Comparison of ENCODE assay signal across 8 cellular contexts in the genomic region with DNA sequence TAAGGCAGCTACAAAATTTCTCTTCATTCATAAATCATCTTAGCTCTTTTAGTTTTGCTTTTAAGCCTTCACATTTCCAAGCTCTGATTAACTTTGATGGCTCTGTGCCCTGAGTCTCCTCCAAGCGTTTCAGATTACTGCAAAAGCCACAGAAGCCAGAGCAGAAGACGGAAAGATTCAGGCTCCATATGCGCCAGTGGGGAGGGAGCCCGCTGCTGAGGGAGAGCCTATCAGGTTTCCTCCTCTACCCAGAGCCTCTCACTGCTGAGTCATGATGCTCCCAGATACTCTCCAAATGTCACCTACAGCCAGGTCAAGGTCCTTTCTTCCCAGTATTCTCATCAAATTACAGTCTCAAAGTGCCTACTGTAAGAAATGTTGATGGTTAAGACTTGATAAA.
DNase-seq lines count a peak whose midpoint lies in the region; ATAC-seq and TF ChIP-seq lines count a peak whose summit lies in the region.

No MANE protein-coding gene starts in this region.

- DNase-seq in ELR (ENCODE audit: low read depth) (peak; percentile 38), NCI-H510A treated with DMSO at 0.1 percent for 48 hours (lab: John Stamatoyannopoulos, UW) (peak; percentile 70), fibroblast of lung (ENCODE audit: low read depth in 2 of 2) (peak; percentile 87 to 98), pons (ENCODE audit: low spot score) (peak; percentile 28), OCI-LY7 (ENCODE audit: low spot score) (no peak), UCSD-AML1 (lab: John Stamatoyannopoulos, UW; ENCODE audit: unreplicated experiment) (no peak), hippocampal formation (lab: John Stamatoyannopoulos, UW) (no peak)
- no peak for DNase-seq in CD8-positive, alpha-beta T cell

- intact Hi-C loops in OCI-LY7 (cut with micrococcal nuclease; ENCODE audit: unreplicated experiment) = no loop called here
- intact Hi-C loops in CD8-positive, alpha-beta T cell (cut with DNase I, micrococcal nuclease) = no loop called here

- H3K9me2 ChIP-seq in OCI-LY7 (ENCODE audit: insufficient read depth, low read length) = no peaks in the 10 kb centered on the region

- no peaks in the 10 kb centered on the region for H4K20me1 ChIP-seq in fibroblast of lung (ENCODE audit: control insufficient read depth, extremely low read depth, insufficient read depth, low read length)
- H4K20me1 ChIP-seq in OCI-LY7 (ENCODE audit: insufficient read depth, low read length) = no peaks in the 10 kb centered on the region

- no peaks in the 10 kb centered on the region for H3K27me3 ChIP-seq in fibroblast of lung (ENCODE audit: control insufficient read depth, insufficient read depth, low read length)
- H3K27me3 ChIP-seq in CD8-positive, alpha-beta T cell (ENCODE audit: insufficient read depth, low read length) = no peaks in the 10 kb centered on the region

- H3K27ac Mint-ChIP-seq in CD8-positive, alpha-beta T cell = no peak overlapping the region

- ATAC-seq in CD8-positive, alpha-beta T cell = no peak

- H3K4me2 ChIP-seq in fibroblast of lung (ENCODE audit: extremely low read depth, insufficient read depth, low read length) (no peak overlapping the region), OCI-LY7 (ENCODE audit: low read length) (no peak overlapping the region)

- H3K36me3 Mint-ChIP-seq in CD8-positive, alpha-beta T cell = no peaks in the 10 kb centered on the region

- H3K27ac ChIP-seq in fibroblast of lung (ENCODE audit: insufficient read depth, low read length) (no peak overlapping the region), OCI-LY7 (ENCODE audit: low read depth, low read length, poor library complexity, severe bottlenecking) (no peak overlapping the region)
- H3K27ac ChIP-seq in CD8-positive, alpha-beta T cell (ENCODE audit: low read depth, low read length) = no peak overlapping the region

- POLR2A ChIA-PET in OCI-LY7 (lab: Charles Lee) = no interaction called here
- POLR2A ChIA-PET in CD8-positive, alpha-beta T cell (lab: Charles Lee) = no interaction called here

- H3K4me1 ChIP-seq in fibroblast of lung (ENCODE audit: control insufficient read depth, extremely low read depth, insufficient read depth, low read length) = no peaks in the 10 kb centered on the region
- H3K4me1 ChIP-seq in OCI-LY7 (ENCODE audit: insufficient read depth, low read length, poor library complexity, severe bottlenecking) = no peaks in the 10 kb centered on the region
- no peaks in the 10 kb centered on the region for H3K4me1 ChIP-seq in CD8-positive, alpha-beta T cell (ENCODE audit: insufficient read depth, low read length)

- H3K79me2 ChIP-seq in fibroblast of lung (ENCODE audit: control insufficient read depth, insufficient read depth, low read length) (no peaks in the 10 kb centered on the region), OCI-LY7 (ENCODE audit: insufficient read depth, low read depth, low read length) (no peaks in the 10 kb centered on the region)

- no peak for TF ChIP-seq CTCF in fibroblast of lung (conservative IDR thresholded peaks at IDR 0.05 in 1 of 2, IDR thresholded peaks at IDR 0.05 in 1 of 2; ENCODE audit: low read depth in 1 of 2, low read length in 2 of 2)
- no peak for TF ChIP-seq CTCF in OCI-LY7 (conservative IDR thresholded peaks at IDR 0.05; ENCODE audit: low read length)
- TF ChIP-seq CTCF in CD8-positive, alpha-beta T cell (IDR thresholded peaks at IDR 0.05) = no peak

- H3K9me3 ChIP-seq in fibroblast of lung (ENCODE audit: control insufficient read depth, insufficient read depth, low read depth, low read length) (no peaks in the 10 kb centered on the region), OCI-LY7 (ENCODE audit: low read length) (no peaks in the 10 kb centered on the region)
- H3K9me3 ChIP-seq in CD8-positive, alpha-beta T cell (ENCODE audit: low read length) = no peaks in the 10 kb centered on the region

- peaks cover 3% of the 10 kb centered on the region for H3K9me3 Mint-ChIP-seq in CD8-positive, alpha-beta T cell

- CTCF ChIA-PET in OCI-LY7 (lab: Charles Lee; ENCODE audit: unreplicated experiment) = no interaction called here
- CTCF ChIA-PET in CD8-positive, alpha-beta T cell (lab: Charles Lee) = no interaction called here

- no TSS peak for BruUV-seq in OCI-LY7 (replicated peaks; lab: Mats Ljungman, UMichigan)

- no peaks in the 10 kb centered on the region for H3K36me3 ChIP-seq in fibroblast of lung (ENCODE audit: control insufficient read depth, insufficient read depth, low read length)
- no peaks in the 10 kb centered on the region for H3K36me3 ChIP-seq in OCI-LY7 (ENCODE audit: insufficient read depth, low read length)
- H3K36me3 ChIP-seq in CD8-positive, alpha-beta T cell (ENCODE audit: insufficient read depth, low read length) = no peaks in the 10 kb centered on the region

- no peak overlapping the region for H3K4me3 Mint-ChIP-seq in CD8-positive, alpha-beta T cell

- H2AFZ ChIP-seq in fibroblast of lung (ENCODE audit: low read length) (no peak overlapping the region), OCI-LY7 (ENCODE audit: low read length) (no peak overlapping the region)

- H3K27me3 Mint-ChIP-seq in CD8-positive, alpha-beta T cell (ENCODE audit: low read depth) = peaks cover 10% of the 10 kb centered on the region

- no peaks in the 10 kb centered on the region for H3K4me1 Mint-ChIP-seq in CD8-positive, alpha-beta T cell (ENCODE audit: low read depth)

- no peak overlapping the region for H3K9ac ChIP-seq in fibroblast of lung (ENCODE audit: insufficient read depth, low read length)

- H3K4me3 ChIP-seq in fibroblast of lung (replicated peaks in 1 of 4; ENCODE audit: control extremely low read depth in 1 of 4, insufficient read depth in 1 of 4, low read depth in 3 of 4, low read length in 4 of 4) (no peak overlapping the region), OCI-LY7 (ENCODE audit: low read depth, low read length, poor library complexity, severe bottlenecking) (no peak overlapping the region)
- no peak overlapping the region for H3K4me3 ChIP-seq in CD8-positive, alpha-beta T cell (ENCODE audit: low read depth, low read length)

Comparison
In these comparisons a context has a peak if more than half of its experiments do, and no peak if none do; other contexts are left out.
1. DNase-seq: peak in ELR (single experiment), NCI-H510A treated with DMSO at 0.1 percent for 48 hours (single experiment), fibroblast of lung (2 of 2) and pons (single experiment); none in OCI-LY7 (single experiment), UCSD-AML1 (single experiment), CD8-positive, alpha-beta T cell (0 of 7) and hippocampal formation (0 of 2).